ENCODE assay signal across 10 cellular contexts in the genomic region with DNA sequence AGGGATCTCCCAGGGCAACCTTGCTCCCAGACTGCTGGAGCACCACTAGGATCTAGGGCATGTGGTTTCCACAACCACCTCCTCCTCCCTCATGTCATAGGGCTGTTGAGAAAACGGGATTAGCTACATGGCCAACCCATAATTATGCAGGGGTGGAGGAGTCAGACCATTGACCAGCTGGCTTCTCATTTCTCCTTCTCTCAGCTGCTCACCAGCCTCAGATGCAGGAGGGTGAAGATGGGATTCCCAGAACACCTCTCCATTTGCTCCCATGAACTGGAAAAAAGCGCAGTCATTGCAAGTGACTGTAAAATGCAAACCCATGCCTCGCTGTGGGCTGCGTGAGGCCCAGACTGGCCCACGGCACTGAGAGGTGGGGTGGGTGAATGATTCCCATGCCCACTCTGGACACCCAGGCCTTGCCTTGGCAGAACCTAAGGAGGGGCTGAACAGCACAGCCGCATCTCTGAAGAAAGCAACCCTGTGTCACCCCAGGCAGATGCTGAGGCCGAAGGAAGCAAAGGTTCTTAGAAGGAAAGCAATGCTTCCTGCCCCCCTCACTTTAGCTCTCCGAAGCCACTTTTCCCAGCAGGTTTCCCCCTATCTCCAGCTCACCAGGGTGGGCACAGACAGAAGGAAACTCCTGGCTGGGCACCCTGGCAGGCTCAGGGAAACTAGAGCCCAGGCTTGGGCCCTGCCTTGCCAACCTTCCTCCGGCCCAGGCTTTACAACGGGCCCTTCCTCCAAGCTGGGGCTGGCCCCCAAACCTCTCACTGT.
DNase-seq lines count a peak whose midpoint lies in the region; ATAC-seq and TF ChIP-seq lines count a peak whose summit lies in the region.
"Had no signal": no experiment of that assay in that cellular context is flagged by ENCODE, and none has a peak within 500 bp of the region (broad histone marks: within the 10 kb centered on the region; RNA-seq: fewer than 3 reads in every experiment).

No MANE protein-coding gene starts in this region.

- H2AFZ ChIP-seq in neuron (ENCODE audit: low read depth, low read length) = peak overlapping the region; percentile 2

- H3K4me1 Mint-ChIP-seq in endodermal cell = peaks cover 24% of the 10 kb centered on the region

- peaks cover 3% of the 10 kb centered on the region for H3K9me3 Mint-ChIP-seq in endodermal cell
- H3K9me3 Mint-ChIP-seq: activated CD4-positive, alpha-beta memory T cell treated with anti-CD3 and anti-CD28 coated beads, Interleukin-2, amount 10 ng/mL, durations not matched to agents 7 days and 5 days had no signal

- no peak for ATAC-seq in GM19452 (IDR thresholded peaks at IDR 0.05; ENCODE audit: unreplicated experiment)

- H3K27me3 Mint-ChIP-seq in endodermal cell (ENCODE audit: insufficient read depth) = no peaks in the 10 kb centered on the region

- peaks cover 10% of the 10 kb centered on the region for H3K4me1 ChIP-seq in endodermal cell (ENCODE audit: control insufficient read depth, insufficient read depth, low read length)
- peaks cover 49% of the 10 kb centered on the region for H3K4me1 ChIP-seq in neuron (ENCODE audit: insufficient read depth, low read length)

- H3K27me3 ChIP-seq in endodermal cell (ENCODE audit: control insufficient read depth, insufficient read depth, low read length, poor library complexity, severe bottlenecking) (no peaks in the 10 kb centered on the region), neuron (ENCODE audit: insufficient read depth, low read length) (no peaks in the 10 kb centered on the region)

- TF ChIP-seq CTCF in endodermal cell (conservative IDR thresholded peaks at IDR 0.05) = no peak

- no peak overlapping the region for H3K9ac ChIP-seq in endodermal cell (ENCODE audit: extremely low read depth, low read length, poor library complexity, severe bottlenecking)

- peak overlapping the region; percentile 69 for H3K27ac ChIP-seq in endodermal cell (ENCODE audit: low read depth, low read length)

- in situ Hi-C loops in G401 (cut with HindIII; ENCODE audit: low sequenced_read_pairs) = no loop called here

- 91 to 95% methylated on average over 6 to 10 of the region's 10 CpGs for WGBS in endodermal cell (ENCODE audit: insufficient coverage in 1 of 2, insufficient read length in 1 of 2), 2 experiments

- H3K4me3 Mint-ChIP-seq in endodermal cell = no peak overlapping the region
- H3K4me3 Mint-ChIP-seq: activated CD4-positive, alpha-beta memory T cell treated with anti-CD3 and anti-CD28 coated beads, Interleukin-2, amount 10 ng/mL, durations not matched to agents 7 days and 5 days; CD4-positive, alpha-beta memory T cell had no signal

- DNase-seq in AG08395 (ENCODE audit: low spot score) (peak; percentile 54), NCI-H146 (lab: John Stamatoyannopoulos, UW) (peak; percentile 50), endodermal cell (peak; percentile 63), dedifferentiated amniotic fluid mesenchymal stem cell (ENCODE audit: extremely low spot score) (no peak), NCI-H2196 (lab: John Stamatoyannopoulos, UW; ENCODE audit: unreplicated experiment) (no peak), G401 (ENCODE audit: low spot score) (no peak)
- DNase-seq: activated CD4-positive, alpha-beta memory T cell treated with anti-CD3 and anti-CD28 coated beads, Interleukin-2, amount 10 ng/mL, durations not matched to agents 7 days and 5 days; CD4-positive, alpha-beta memory T cell had no signal

- H3K36me3 Mint-ChIP-seq in endodermal cell (ENCODE audit: low read depth) = no peaks in the 10 kb centered on the region
- H3K36me3 Mint-ChIP-seq: CD4-positive, alpha-beta memory T cell had no signal

- H3K36me3 ChIP-seq in endodermal cell (ENCODE audit: control insufficient read depth, insufficient read depth, low read length) = no peaks in the 10 kb centered on the region
- no peaks in the 10 kb centered on the region for H3K36me3 ChIP-seq in neuron (ENCODE audit: insufficient read depth, low read length)

- no peak overlapping the region for H3K4me3 ChIP-seq in endodermal cell (ENCODE audit: low read length)
- H3K4me3 ChIP-seq in neuron (ENCODE audit: low read length) = no peak overlapping the region

- H3K27ac Mint-ChIP-seq in endodermal cell = no peak overlapping the region
- H3K27ac Mint-ChIP-seq: activated CD4-positive, alpha-beta memory T cell treated with anti-CD3 and anti-CD28 coated beads, Interleukin-2, amount 10 ng/mL, durations not matched to agents 7 days and 5 days; CD4-positive, alpha-beta memory T cell had no signal

- H3K9me3 ChIP-seq in endodermal cell (ENCODE audit: control insufficient read depth, low read length) (peaks cover 4% of the 10 kb centered on the region), neuron (ENCODE audit: low read length) (no peaks in the 10 kb centered on the region)

Comparison
In these comparisons a context has a peak if more than half of its experiments do, and no peak if none do; other contexts are left out.
1. DNase-seq: peak in AG08395 (single experiment), NCI-H146 (single experiment) and endodermal cell (single experiment); none in dedifferentiated amniotic fluid mesenchymal stem cell (single experiment), NCI-H2196 (single experiment) and G401 (single experiment).